ENCODE assay signal across 30 cellular contexts in genomic region chr11:93244018-93244417, GRCh38.
"Had no signal": no experiment of that assay in that cellular context is flagged by ENCODE, and none has a peak within 500 bp of the region (broad histone marks: within the 10 kb centered on the region; RNA-seq: fewer than 3 reads in every experiment).

No MANE protein-coding gene starts in this region.

- DNase-seq: colonic mucosa; cortex of kidney; dermis blood vessel endothelial cell; dorsolateral prefrontal cortex; effector CD4-positive, alpha-beta T cell; effector CD8-positive, alpha-beta T cell; effector memory CD4-positive, alpha-beta T cell; effector memory CD8-positive, alpha-beta T cell; endodermal cell; erythroblast; esophagus squamous epithelium; foreskin fibroblast; foreskin keratinocyte; foreskin melanocyte; gastrocnemius medialis; glutamatergic neuron; head of caudate nucleus; heart left ventricle; heart right ventricle had no signal

- H3K9me3 Mint-ChIP-seq: dendritic cell treated with granulocyte-macrophage colony-stimulating factor and Interleukin-4, amounts not matched to agents 40 ng/mL and 50 ng/mL, for 4 days; effector memory CD8-positive, alpha-beta T cell had no signal

- ATAC-seq: effector memory CD8-positive, alpha-beta T cell; esophagus mucosa; foreskin keratinocyte; gastrocnemius medialis; gastroesophageal sphincter; heart left ventricle; heart right ventricle had no signal

- H3K27me3 Mint-ChIP-seq: dendritic cell treated with granulocyte-macrophage colony-stimulating factor and Interleukin-4, amounts not matched to agents 40 ng/mL and 50 ng/mL, for 4 days had no signal

- H3K4me3 Mint-ChIP-seq: dendritic cell treated with granulocyte-macrophage colony-stimulating factor and Interleukin-4, amounts not matched to agents 40 ng/mL and 50 ng/mL, for 4 days; effector memory CD8-positive, alpha-beta T cell; endodermal cell had no signal

- H3K4me3 ChIP-seq: colonic mucosa, coronary artery, dorsolateral prefrontal cortex, esophagus muscularis mucosa, esophagus squamous epithelium, gastrocnemius medialis, gastroesophageal sphincter, heart left ventricle, heart right ventricle, hepatocyte had no signal

- H3K27ac ChIP-seq: colonic mucosa, coronary artery, dorsolateral prefrontal cortex, epithelial cell of prostate, esophagus muscularis mucosa, esophagus squamous epithelium, foreskin keratinocyte, gastrocnemius medialis, gastroesophageal sphincter, heart left ventricle, heart right ventricle, hepatocyte had no signal

- H3K27ac Mint-ChIP-seq: dendritic cell treated with granulocyte-macrophage colony-stimulating factor and Interleukin-4, amounts not matched to agents 40 ng/mL and 50 ng/mL, for 4 days; effector memory CD8-positive, alpha-beta T cell; endodermal cell had no signal

- FAIRE-seq: colon, endometrium, endothelial cell of umbilical vein, frontal cortex had no signal

- H3K9me3 ChIP-seq: colonic mucosa, esophagus muscularis mucosa, esophagus squamous epithelium, gastrocnemius medialis, gastroesophageal sphincter had no signal

- H3K4me2 ChIP-seq: hepatocyte had no signal

- H3K4me1 ChIP-seq: colonic mucosa, esophagus squamous epithelium, foreskin keratinocyte, gastrocnemius medialis, heart left ventricle, heart right ventricle had no signal
